19 cellular contexts compared by ENCODE assay signal in the genomic region with DNA sequence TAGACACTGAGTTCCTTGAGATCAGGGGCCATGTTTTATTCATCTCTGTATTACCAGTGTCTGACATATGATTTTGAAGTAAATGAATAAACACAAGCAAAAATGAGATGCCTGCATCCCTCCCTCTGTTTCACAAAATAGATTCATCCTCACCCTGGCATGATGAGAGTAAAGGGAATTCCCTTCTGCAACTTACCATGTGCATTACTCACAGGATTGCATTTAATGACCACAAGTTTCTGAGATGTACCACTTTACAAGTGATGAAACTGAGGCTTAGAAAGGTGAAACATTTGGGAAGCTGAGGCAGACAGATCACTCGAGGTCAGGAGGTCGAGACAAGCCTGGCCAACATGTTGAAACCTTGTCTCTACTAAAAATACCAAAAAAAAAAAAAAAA.
"Had no signal": no experiment of that assay in that cellular context is flagged by ENCODE, and none has a peak within 500 bp of the region (broad histone marks: within the 10 kb centered on the region; RNA-seq: fewer than 3 reads in every experiment).

No MANE protein-coding gene starts in this region.

- ATAC-seq: left lung, psoas muscle, sciatic nerve had no signal

- DNase-seq: activated CD4-positive, CD25-positive, alpha-beta regulatory T cell treated with anti-CD3 and anti-CD28 coated beads, Interleukin-2, amount 50 U/mL, for 72 hours; aorta; dermis blood vessel endothelial cell; endodermal cell; foreskin melanocyte; head of caudate nucleus; left lung; psoas muscle; stimulated activated CD4-positive, alpha-beta T cell treated with anti-CD3 and anti-CD28 coated beads, Interleukin-12 subunit alpha, Interleukin-12 subunit beta, amount 100 ng/mL, for 4 hours; stimulated activated CD4-positive, alpha-beta T cell treated with anti-CD3 and anti-CD28 coated beads, Interleukin-2, amount 100 ng/mL, for 48 hours; stimulated activated CD8-positive, alpha-beta memory T cell treated with anti-CD3 and anti-CD28 coated beads, Interleukin-4, amount 100 ng/mL, for 48 hours; thyroid gland had no signal

- H3K36me3 ChIP-seq: breast epithelium, left lung, thyroid gland, vagina had no signal

- H3K27ac ChIP-seq: breast epithelium, left lung, psoas muscle, thyroid gland, vagina had no signal

- H3K9me3 Mint-ChIP-seq: activated naive CD4-positive, alpha-beta T cell treated with anti-CD3 and anti-CD28 coated beads, Interleukin-2, amount 50 U/mL, for 24 hours; activated T-helper 1 cell treated with anti-CD3 and anti-CD28 coated beads, Interleukin-12 subunit alpha, Interleukin-12 subunit beta, Interleukin-2, Interleukin-4 antibody, amounts not matched to agents 30 ng/mL and 10 ng/mL and 1 ng/mL, durations not matched to agents 14 hours and 24 hours and 36 hours; memory B cell; nephron had no signal

- H3K4me3 ChIP-seq: breast epithelium, left lung, psoas muscle, thyroid gland, vagina had no signal

- H3K4me3 Mint-ChIP-seq: activated naive CD4-positive, alpha-beta T cell treated with anti-CD3 and anti-CD28 coated beads, Interleukin-2, amount 50 U/mL, for 24 hours; activated T-helper 1 cell treated with anti-CD3 and anti-CD28 coated beads, Interleukin-12 subunit alpha, Interleukin-12 subunit beta, Interleukin-2, Interleukin-4 antibody, amounts not matched to agents 30 ng/mL and 10 ng/mL and 1 ng/mL, durations not matched to agents 14 hours and 24 hours and 36 hours; endodermal cell; memory B cell; nephron had no signal

- H3K36me3 Mint-ChIP-seq: activated naive CD4-positive, alpha-beta T cell treated with anti-CD3 and anti-CD28 coated beads, Interleukin-2, amount 50 U/mL, for 24 hours had no signal

- H3K4me1 Mint-ChIP-seq: nephron had no signal

- H3K27ac Mint-ChIP-seq: activated naive CD4-positive, alpha-beta T cell treated with anti-CD3 and anti-CD28 coated beads, Interleukin-2, amount 50 U/mL, for 24 hours; endodermal cell; memory B cell; nephron had no signal

- H3K27me3 ChIP-seq: breast epithelium, left lung, thyroid gland, vagina had no signal

- H3K27me3 Mint-ChIP-seq: activated naive CD4-positive, alpha-beta T cell treated with anti-CD3 and anti-CD28 coated beads, Interleukin-2, amount 50 U/mL, for 24 hours had no signal

- H3K9me3 ChIP-seq: breast epithelium, left lung, psoas muscle, thyroid gland, vagina had no signal

- H3K4me1 ChIP-seq: breast epithelium, psoas muscle, vagina had no signal
